22 cellular contexts compared by ENCODE assay signal in genomic region chr19:280541-281007, GRCh38.
DNase-seq lines count a peak whose midpoint lies in the region; ATAC-seq and FAIRE-seq lines count a peak whose summit lies in the region.
"Had no signal": no experiment of that assay in that cellular context is flagged by ENCODE, and none has a peak within 500 bp of the region (broad histone marks: within the 10 kb centered on the region; RNA-seq: fewer than 3 reads in every experiment).

No MANE protein-coding gene starts in this region.

- H3K9me3 ChIP-seq in iPS-18c (ENCODE audit: control insufficient read depth, insufficient read depth, low read length) = no peaks in the 10 kb centered on the region
- H3K9me3 ChIP-seq: ascending aorta, BLaER1, left lung, MG63 had no signal

- no peak for ATAC-seq in stimulated activated naive CD8-positive, alpha-beta T cell treated with anti-CD3 and anti-CD28 coated beads, Interleukin-15, amount 100 ng/mL, for 72 hours
- ATAC-seq in GM18498 (IDR thresholded peaks at IDR 0.05; ENCODE audit: unreplicated experiment) = no peak
- ATAC-seq: left lung, natural killer cell, T-cell had no signal

- peak; percentile 86 for DNase-seq in ELF-1 (ENCODE audit: low read depth, low spot score)
- DNase-seq in NCI-H146 treated with DMSO at 0.1 percent for 48 hours (lab: John Stamatoyannopoulos, UW; ENCODE audit: unreplicated experiment) = peak; percentile 58
- peak; percentile 83 for DNase-seq in NCI-H345 (lab: John Stamatoyannopoulos, UW)
- no peak for DNase-seq in stimulated activated naive CD8-positive, alpha-beta T cell treated with anti-CD3 and anti-CD28 coated beads, Interleukin-15, amount 100 ng/mL, for 72 hours
- no peak for DNase-seq in putamen (ENCODE audit: low spot score)
- no peak for DNase-seq in urothelium cell line (ENCODE audit: low spot score)
- DNase-seq: ACHN, Calu3, caudate nucleus, head of caudate nucleus, left lung, MG63, natural killer cell, NCI-H1694 treated with DMSO at 0.1 percent for 48 hours, T-cell had no signal

- H3K27ac Mint-ChIP-seq in stimulated activated naive CD8-positive, alpha-beta T cell treated with anti-CD3 and anti-CD28 coated beads, Interleukin-15, amount 100 ng/mL, for 72 hours = no peak overlapping the region
- H3K27ac Mint-ChIP-seq: activated naive CD4-positive, alpha-beta T cell treated with anti-CD3 and anti-CD28 coated beads, Interleukin-2, amount 50 U/mL, for 24 hours; dendritic cell treated with granulocyte-macrophage colony-stimulating factor and Interleukin-4, amounts not matched to agents 40 ng/mL and 50 ng/mL, for 4 days; natural killer cell; T-cell had no signal

- peak overlapping the region; percentile 3; the same call in 1 of the 2 replicates for H3K4me3 ChIP-seq in iPS-18c (ENCODE audit: insufficient read depth, low read depth, low read length)
- H3K4me3 ChIP-seq: ascending aorta, BLaER1, left lung, MG63 had no signal

- H3K4me3 Mint-ChIP-seq in stimulated activated naive CD8-positive, alpha-beta T cell treated with anti-CD3 and anti-CD28 coated beads, Interleukin-15, amount 100 ng/mL, for 72 hours = no peak overlapping the region
- H3K4me3 Mint-ChIP-seq: activated naive CD4-positive, alpha-beta T cell treated with anti-CD3 and anti-CD28 coated beads, Interleukin-2, amount 50 U/mL, for 24 hours; dendritic cell treated with granulocyte-macrophage colony-stimulating factor and Interleukin-4, amounts not matched to agents 40 ng/mL and 50 ng/mL, for 4 days; natural killer cell; T-cell had no signal

- H3K4me1 Mint-ChIP-seq in stimulated activated naive CD8-positive, alpha-beta T cell treated with anti-CD3 and anti-CD28 coated beads, Interleukin-15, amount 100 ng/mL, for 72 hours = no peaks in the 10 kb centered on the region
- H3K4me1 Mint-ChIP-seq: activated naive CD4-positive, alpha-beta T cell treated with anti-CD3 and anti-CD28 coated beads, Interleukin-2, amount 50 U/mL, for 24 hours; natural killer cell; T-cell had no signal

- FAIRE-seq in urothelium cell line (lab: Jason Lieb, UNC) = no peak
- FAIRE-seq: H54 had no signal

- no peaks in the 10 kb centered on the region for H3K9me3 Mint-ChIP-seq in stimulated activated naive CD8-positive, alpha-beta T cell treated with anti-CD3 and anti-CD28 coated beads, Interleukin-15, amount 100 ng/mL, for 72 hours
- H3K9me3 Mint-ChIP-seq: activated naive CD4-positive, alpha-beta T cell treated with anti-CD3 and anti-CD28 coated beads, Interleukin-2, amount 50 U/mL, for 24 hours; dendritic cell treated with granulocyte-macrophage colony-stimulating factor and Interleukin-4, amounts not matched to agents 40 ng/mL and 50 ng/mL, for 4 days; natural killer cell; T-cell had no signal

- H3K27me3 Mint-ChIP-seq in stimulated activated naive CD8-positive, alpha-beta T cell treated with anti-CD3 and anti-CD28 coated beads, Interleukin-15, amount 100 ng/mL, for 72 hours = peaks cover 54% of the 10 kb centered on the region

Comparison
In these comparisons a context has a peak if more than half of its experiments do, and no peak if none do; other contexts are left out.
1. DNase-seq: peak in ELF-1 (single experiment), NCI-H146 treated with DMSO at 0.1 percent for 48 hours (single experiment) and NCI-H345 (single experiment); none in stimulated activated naive CD8-positive, alpha-beta T cell treated with anti-CD3 and anti-CD28 coated beads, Interleukin-15, amount 100 ng/mL, for 72 hours (0 of 2), putamen (single experiment) and urothelium cell line (single experiment).